29 cellular contexts compared by ENCODE assay signal in the genomic region with DNA sequence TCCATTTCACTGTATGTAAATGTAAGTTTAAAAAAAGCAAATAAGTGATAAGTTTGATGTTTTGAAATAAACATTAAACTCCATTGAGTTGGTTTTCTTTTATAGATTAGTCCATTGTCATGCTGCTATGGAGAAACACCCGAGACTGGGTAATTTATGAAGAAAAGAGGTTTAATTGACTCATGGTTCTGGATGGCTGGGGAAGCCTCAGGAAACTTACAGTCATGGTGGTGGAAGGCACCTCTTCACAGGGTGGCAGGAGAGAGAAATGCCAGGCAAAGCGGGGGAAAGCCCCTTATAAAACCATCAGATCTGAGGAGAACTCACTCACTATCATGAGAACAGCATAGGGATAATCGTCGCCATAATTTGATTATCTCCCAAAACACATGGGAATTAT.
"Had no signal": no experiment of that assay in that cellular context is flagged by ENCODE, and none has a peak within 500 bp of the region (broad histone marks: within the 10 kb centered on the region; RNA-seq: fewer than 3 reads in every experiment).

No MANE protein-coding gene starts in this region.

- H3K27me3 Mint-ChIP-seq: activated naive CD8-positive, alpha-beta T cell had no signal

- H3K9me3 Mint-ChIP-seq: activated B cell treated with CpG ODN at 0.5 μM for 24 hours; activated T-cell treated with anti-CD3 and anti-CD28 coated beads, Interleukin-2, amount 50 U/mL, for 4 hours; activated T-helper 1 cell treated with anti-CD3 and anti-CD28 coated beads, Interleukin-12 subunit alpha, Interleukin-12 subunit beta, Interleukin-2, Interleukin-4 antibody, amounts not matched to agents 30 ng/mL and 10 ng/mL and 1 ng/mL, durations not matched to agents 14 hours and 24 hours and 36 hours; activated T-helper 2 cell treated with anti-CD3 and anti-CD28 coated beads, Interferon-gamma antibody, Interleukin-2, Interleukin-4, amounts not matched to agents 10 μg/mL and 5 μg/mL and 100 μg/mL, durations not matched to agents 14 hours and 24 hours and 36 hours; T-helper 1 cell treated with Interleukin-12 subunit alpha and Interleukin-12 subunit beta and Interleukin-4 antibody, amounts not matched to agents 30 μg/mL and 1 μg/mL, for 36 hours; T-helper 2 cell treated with Interferon-gamma antibody and Interleukin-4, amounts not matched to agents 5 μg/mL and 100 μg/mL, for 36 hours had no signal

- H3K4me3 Mint-ChIP-seq: activated B cell treated with CpG ODN at 0.5 μM for 24 hours; activated CD4-positive, alpha-beta memory T cell treated with anti-CD3 and anti-CD28 coated beads for 36 hours; activated naive CD8-positive, alpha-beta T cell; activated T-cell treated with anti-CD3 and anti-CD28 coated beads, Interleukin-2, amount 50 U/mL, for 4 hours; activated T-cell treated with anti-CD3 and anti-CD28 coated beads, Interleukin-2, amount 50 U/mL, for 72 hours; activated T-helper 1 cell treated with anti-CD3 and anti-CD28 coated beads, Interleukin-12 subunit alpha, Interleukin-12 subunit beta, Interleukin-2, Interleukin-4 antibody, amounts not matched to agents 30 ng/mL and 10 ng/mL and 1 ng/mL, durations not matched to agents 14 hours and 24 hours and 36 hours; T-helper 1 cell treated with Interleukin-12 subunit alpha and Interleukin-12 subunit beta and Interleukin-4 antibody, amounts not matched to agents 30 μg/mL and 1 μg/mL, for 36 hours; T-helper 2 cell treated with Interferon-gamma antibody and Interleukin-4, amounts not matched to agents 5 μg/mL and 100 μg/mL, for 36 hours had no signal

- ATAC-seq: activated T-cell treated with anti-CD3 and anti-CD28 coated beads, Interleukin-2, amount 50 U/mL, for 4 hours; activated T-cell treated with anti-CD3 and anti-CD28 coated beads, Interleukin-2, amount 50 U/mL, for 72 hours; body of pancreas had no signal

- H3K36me3 Mint-ChIP-seq: activated CD4-positive, alpha-beta memory T cell treated with anti-CD3 and anti-CD28 coated beads for 36 hours had no signal

- H3K27ac Mint-ChIP-seq: activated B cell treated with CpG ODN at 0.5 μM for 24 hours; activated CD4-positive, alpha-beta memory T cell treated with anti-CD3 and anti-CD28 coated beads for 36 hours; activated naive CD8-positive, alpha-beta T cell; activated T-cell treated with anti-CD3 and anti-CD28 coated beads, Interleukin-2, amount 50 U/mL, for 72 hours; activated T-helper 1 cell treated with anti-CD3 and anti-CD28 coated beads, Interleukin-12 subunit alpha, Interleukin-12 subunit beta, Interleukin-2, Interleukin-4 antibody, amounts not matched to agents 30 ng/mL and 10 ng/mL and 1 ng/mL, durations not matched to agents 14 hours and 24 hours and 36 hours; activated T-helper 2 cell treated with anti-CD3 and anti-CD28 coated beads, Interferon-gamma antibody, Interleukin-2, Interleukin-4, amounts not matched to agents 10 μg/mL and 5 μg/mL and 100 μg/mL, durations not matched to agents 14 hours and 24 hours and 36 hours; T-helper 1 cell treated with Interleukin-12 subunit alpha and Interleukin-12 subunit beta and Interleukin-4 antibody, amounts not matched to agents 30 μg/mL and 1 μg/mL, for 36 hours; T-helper 2 cell treated with Interferon-gamma antibody and Interleukin-4, amounts not matched to agents 5 μg/mL and 100 μg/mL, for 36 hours had no signal

- DNase-seq: activated B cell treated with CpG ODN at 0.5 μM for 24 hours; activated CD4-positive, alpha-beta memory T cell treated with anti-CD3 and anti-CD28 coated beads for 36 hours; activated CD4-positive, alpha-beta T cell treated with anti-CD3 and anti-CD28 coated beads for 48 hours; activated CD4-positive, alpha-beta T cell treated with anti-CD3 and anti-CD28 coated beads, Interleukin-2, amount 50 U/mL, for 1 hour; activated CD4-positive, alpha-beta T cell treated with anti-CD3 and anti-CD28 coated beads, Interleukin-2, amount 50 U/mL, for 4 hours; activated CD4-positive, CD25-positive, alpha-beta regulatory T cell treated with anti-CD3 and anti-CD28 coated beads, Interleukin-2, amount 50 U/mL, for 72 hours; activated CD8-positive, alpha-beta memory T cell treated with anti-CD3 and anti-CD28 coated beads, Interleukin-2, amount 50 U/mL, for 4 hours; activated effector memory CD4-positive, alpha-beta T cell treated with Interleukin-2 at 50 U/mL for 16 hours; activated gamma-delta T cell; activated naive CD4-positive, alpha-beta T cell treated with anti-CD3 and anti-CD28 coated beads, Interleukin-2, amount 50 U/mL, for 16 hours; activated naive CD4-positive, alpha-beta T cell treated with Interleukin-2 at 50 U/mL for 16 hours; activated T-cell treated with anti-CD3 and anti-CD28 coated beads for 4 hours; activated T-cell treated with anti-CD3 and anti-CD28 coated beads, Interleukin-2, amount 50 U/mL, for 1 hour; activated T-cell treated with anti-CD3 and anti-CD28 coated beads, Interleukin-2, amount 50 U/mL, for 4 hours; activated T-cell treated with anti-CD3 and anti-CD28 coated beads, Interleukin-2, amount 50 U/mL, for 72 hours; amygdala; aorta; body of pancreas; brain microvascular endothelial cell; central memory CD4-positive, alpha-beta T cell; SW 1271; T-helper 1 cell; T-helper 2 cell; T-helper 9 cell had no signal
